Comparison of ENCODE assay signal across 8 cellular contexts in genomic region chr6:36340671-36341454, GRCh38. TPM values are rescaled to one million over a fixed set of nuclear protein-coding genes. Genes with fewer than 3 reads are reported as not detected.
DNase-seq lines count a peak whose midpoint lies in the region; ATAC-seq, FAIRE-seq and TF ChIP-seq lines count a peak whose summit lies in the region.

No MANE protein-coding gene starts in this region.

- H3K36me3 ChIP-seq in endothelial cell of umbilical vein (ENCODE audit: control insufficient read depth in 2 of 2, extremely low read depth in 1 of 2, insufficient read depth in 2 of 2, low read length in 2 of 2): no peaks in the 10 kb centered on the region

- BruUV-seq in endothelial cell of umbilical vein (replicated peaks; lab: Mats Ljungman, UMichigan): no TSS peak

- POLR2A ChIA-PET in endothelial cell of umbilical vein (lab: Charles Lee): interaction anchor here (0.5 to 1.3 kb wide), 3 partner anchors 10 to 55 kb away, joined by 3 to 4 read pairs (median 3); no protein-coding TSS in a partner anchor

- no peak overlapping the region for H3K4me3 ChIP-seq in endothelial cell of umbilical vein (replicated peaks in 1 of 3; ENCODE audit: insufficient read depth in 1 of 3, low read depth in 1 of 3, low read length in 3 of 3)

- peak overlapping the region; percentile 47 for H3K4me2 ChIP-seq in endothelial cell of umbilical vein (ENCODE audit: insufficient read depth, low read length)

- no peak for TF ChIP-seq POLR2A in endothelial cell of umbilical vein (IDR thresholded peaks at IDR 0.05; ENCODE audit: low read depth, low read length)

- H3K4me1 ChIP-seq in endothelial cell of umbilical vein (ENCODE audit: control insufficient read depth, extremely low read depth, insufficient read depth, low read length): peaks cover 4% of the 10 kb centered on the region

- peak; percentile 98 to 99 for TF ChIP-seq CTCF in endothelial cell of umbilical vein (IDR thresholded peaks at IDR 0.05; ENCODE audit: extremely low read depth in 1 of 2, insufficient read depth in 1 of 2, low read depth in 1 of 2, low read length in 2 of 2)

- peak overlapping the region; percentile 55 for H2AFZ ChIP-seq in endothelial cell of umbilical vein (ENCODE audit: low read depth, low read length)

- dilution Hi-C loops in endothelial cell of umbilical vein (cut with MboI; ENCODE audit: extremely low pct_ligation_motif_present, low sequenced_read_pairs): no loop called here

- DNase-seq in A172 (ENCODE audit: low spot score) (peak; percentile 40), GM19238 (ENCODE audit: insufficient read length, low spot score) (peak; percentile 66), NCI-H526 treated with DMSO at 0.1 percent for 48 hours (lab: John Stamatoyannopoulos, UW) (peak; percentile 70), endothelial cell of umbilical vein (ENCODE audit: low read depth, low spot score) (peak; percentile 59), midbrain (lab: John Stamatoyannopoulos, UW) (peak; percentile 58)
- peak; percentile 35 for DNase-seq in activated CD8-positive, alpha-beta memory T cell treated with anti-CD3 and anti-CD28 coated beads, Interleukin-2, amount 50 U/mL, for 1 hour (ENCODE audit: extremely low read depth)
- DNase-seq in stimulated activated CD8-positive, alpha-beta memory T cell treated with anti-CD3 and anti-CD28 coated beads, Interleukin-15, amount 100 ng/mL, for 48 hours (ENCODE audit: low read depth in 2 of 2): peak; percentile 45 to 56

- no peaks in the 10 kb centered on the region for H4K20me1 ChIP-seq in endothelial cell of umbilical vein (replicated peaks; ENCODE audit: control insufficient read depth, extremely low read depth, insufficient read depth, low read length)

- ATAC-seq in HG03521 (IDR thresholded peaks at IDR 0.05; ENCODE audit: unreplicated experiment): no peak

- intact Hi-C loops in endothelial cell of umbilical vein (cut with micrococcal nuclease): loop anchor here (1.0 kb wide), 3 partner anchors 9 to 39 kb away; no protein-coding TSS in a partner anchor

- H3K79me2 ChIP-seq in endothelial cell of umbilical vein (ENCODE audit: control insufficient read depth, insufficient read depth, low read length): no peaks in the 10 kb centered on the region

- no peaks in the 10 kb centered on the region for H3K9me1 ChIP-seq in endothelial cell of umbilical vein (replicated peaks; ENCODE audit: control insufficient read depth, extremely low read depth, insufficient read depth, low read length)

- peak; percentile 78 for FAIRE-seq in endothelial cell of umbilical vein (lab: Jason Lieb, UNC)

- peaks cover 35 to 43% of the 10 kb centered on the region in 2 experiments for H3K27me3 ChIP-seq in endothelial cell of umbilical vein (ENCODE audit: control insufficient read depth in 2 of 2, insufficient read depth in 2 of 2, low read length in 2 of 2)

- H3K9ac ChIP-seq in endothelial cell of umbilical vein (replicated peaks; ENCODE audit: extremely low read depth, insufficient read depth, low read length): peak overlapping the region; percentile 19

- H3K9me3 ChIP-seq in endothelial cell of umbilical vein (replicated peaks; ENCODE audit: control insufficient read depth, insufficient read depth, low read length): no peaks in the 10 kb centered on the region

- H3K27ac ChIP-seq in endothelial cell of umbilical vein (ENCODE audit: insufficient read depth, low read depth, low read length): no peak overlapping the region

- CTCF ChIA-PET in endothelial cell of umbilical vein (lab: Charles Lee): interaction anchor here (0.7 to 13.2 kb wide), 48 partner anchors 8 to 348 kb away, joined by 3 to 373 read pairs (median 4); partner anchors contain the start of genes KCTD20 and PXT1

TF ChIP-seq in endothelial cell of umbilical vein, 7 proteins besides CTCF, POLR2A, EP300 and RAD21:
- TF ChIP-seq GATA2 (IDR thresholded peaks at IDR 0.05; ENCODE audit: insufficient read depth, insufficient read length, low read depth, low read length): no peak
- TF ChIP-seq POLR2AphosphoS5 (IDR thresholded peaks at IDR 0.05; ENCODE audit: insufficient read depth, low read depth, low read length): no peak
- no peak for TF ChIP-seq MYC (IDR thresholded peaks at IDR 0.05; ENCODE audit: low read depth, low read length)
TF ChIP-seq in endothelial cell of umbilical vein: peak in this region for 0.

RNA-seq across cellular contexts. Expression of gene BNIP5, which starts 4.2 kb away (rescaled TPM):
- total RNA-seq in A172 (2014; rRNA removed; shearing (Covaris generic)): not detected in 2 replicates
- not detected in 2 replicates for total RNA-seq in endothelial cell of umbilical vein
- polyA plus RNA-seq in endothelial cell of umbilical vein: not detected in 2 replicates
- polyA plus RNA-seq in endothelial cell of umbilical vein (2011; cell fraction: cytosol; rRNA removed): not detected in 2 replicates
- not detected in 2 replicates for polyA plus RNA-seq in endothelial cell of umbilical vein (2011; cell fraction: nucleus; rRNA removed)
- polyA plus RNA-seq in endothelial cell of umbilical vein (2012): not detected in 2 replicates
- not detected in 2 replicates for polyA minus RNA-seq in endothelial cell of umbilical vein
- not detected for polyA minus RNA-seq in endothelial cell of umbilical vein (2011; cell fraction: cytosol; rRNA and poly(A)+ RNA removed)
- not detected in 2 replicates for polyA minus RNA-seq in endothelial cell of umbilical vein (2011; cell fraction: nucleus; rRNA and poly(A)+ RNA removed)

RNA-seq across cellular contexts. Expression of gene ETV7, which starts 46.6 kb away (rescaled TPM):
- total RNA-seq in A172 (2014; rRNA removed; shearing (Covaris generic)): 0.24 TPM in 1 of 2 replicates, not detected in the other
- 0.21 and 0.58 TPM in 2 replicates for total RNA-seq in endothelial cell of umbilical vein
- 0.23 and 0.65 TPM in 2 replicates for polyA plus RNA-seq in endothelial cell of umbilical vein
- polyA plus RNA-seq in endothelial cell of umbilical vein (2011; cell fraction: cytosol; rRNA removed): 0.19 and 0.38 TPM in 2 replicates
- 0.18 and 0.35 TPM in 2 replicates for polyA plus RNA-seq in endothelial cell of umbilical vein (2011; cell fraction: nucleus; rRNA removed)
- polyA plus RNA-seq in endothelial cell of umbilical vein (2012): 0.20 and 0.25 TPM in 2 replicates
- not detected in 2 replicates for polyA minus RNA-seq in endothelial cell of umbilical vein
- not detected for polyA minus RNA-seq in endothelial cell of umbilical vein (2011; cell fraction: cytosol; rRNA and poly(A)+ RNA removed)
- not detected in 2 replicates for polyA minus RNA-seq in endothelial cell of umbilical vein (2011; cell fraction: nucleus; rRNA and poly(A)+ RNA removed)
